13 cellular contexts compared by ENCODE assay signal in the genomic region with DNA sequence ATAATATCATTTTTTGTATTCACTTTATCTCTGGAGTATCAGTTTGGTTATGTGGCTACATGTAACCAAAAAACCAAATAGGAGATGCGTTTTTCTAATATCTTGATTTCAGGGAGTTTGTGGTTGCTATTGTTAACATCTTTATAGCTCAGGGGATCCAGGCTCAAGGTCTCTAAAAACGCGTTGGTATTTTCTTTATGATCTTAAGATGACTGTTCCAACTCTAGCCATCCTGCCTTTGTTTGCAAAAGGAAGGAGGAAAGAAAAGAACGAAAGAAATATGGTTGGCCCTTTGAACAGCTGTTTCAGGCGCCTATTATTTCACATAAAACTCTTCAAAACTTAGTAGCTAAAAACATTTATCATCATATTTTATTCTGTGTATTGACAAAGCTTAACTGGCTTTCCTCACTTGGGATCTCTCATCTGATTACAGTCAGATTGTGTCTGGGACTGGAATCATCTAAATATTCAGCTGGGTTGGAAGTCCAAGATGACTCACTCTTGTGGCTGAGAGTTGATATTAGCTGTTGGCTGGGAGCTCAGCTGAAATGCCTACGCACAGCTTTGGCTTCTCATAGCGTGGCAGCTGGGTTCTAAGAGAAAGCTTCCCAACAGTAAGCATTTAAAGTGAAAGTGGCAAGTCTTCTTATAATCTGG.
DNase-seq lines count a peak whose midpoint lies in the region; ATAC-seq, FAIRE-seq and TF ChIP-seq lines count a peak whose summit lies in the region.
"Had no signal": no experiment of that assay in that cellular context is flagged by ENCODE, and none has a peak within 500 bp of the region (broad histone marks: within the 10 kb centered on the region; RNA-seq: fewer than 3 reads in every experiment).

No MANE protein-coding gene starts in this region.

- H2AFZ ChIP-seq in ACC112 (ENCODE audit: low read length, unreplicated experiment), result peak overlapping the region; percentile 87
- no peak overlapping the region for H2AFZ ChIP-seq in HepG2 (ENCODE audit: low read length)

- POLR2A ChIA-PET in HepG2 (lab: Yijun Ruan, JAX), result no interaction called here

- peak overlapping the region; percentile 37 for H3K4me2 ChIP-seq in HepG2 (ENCODE audit: low read depth, low read length)

- no peak for TF ChIP-seq CTCF in chondrocyte (IDR thresholded peaks at IDR 0.05)
- no peak for TF ChIP-seq CTCF in HepG2 (CRISPR knock-in tag; IDR thresholded peaks at IDR 0.05)

- TF ChIP-seq EP300 in HepG2 (IDR thresholded peaks at IDR 0.05; ENCODE audit: low read depth in 2 of 2, low read length in 2 of 2) (no peak), HepG2 (CRISPR knock-in tag; IDR thresholded peaks at IDR 0.05; ENCODE audit: borderline replicate concordance) (no peak)

- H4K20me1 ChIP-seq in HepG2 (ENCODE audit: insufficient read depth, low read length), result no peaks in the 10 kb centered on the region

- no peaks in the 10 kb centered on the region for H3K9me3 ChIP-seq in HepG2 (ENCODE audit: low read length)
- H3K9me3 ChIP-seq: right lobe of liver had no signal

- H3K4me3 ChIP-seq in ACC112 (ENCODE audit: low read depth, low read length) (peak overlapping the region; percentile 66), HepG2 (replicated peaks in 1 of 3; ENCODE audit: insufficient read depth in 1 of 3, low read depth in 2 of 3, low read length in 3 of 3) (no peak overlapping the region)
- H3K4me3 ChIP-seq: right lobe of liver had no signal

- H3K79me2 ChIP-seq in ACC112 (ENCODE audit: control insufficient read depth, insufficient read depth, low read length, unreplicated experiment) (no peaks in the 10 kb centered on the region), HepG2 (ENCODE audit: insufficient read depth, low read length) (no peaks in the 10 kb centered on the region)

- no peaks in the 10 kb centered on the region for H3K9me3 Mint-ChIP-seq in chondrocyte (ENCODE audit: low read depth)
- H3K9me3 Mint-ChIP-seq: WTC11 had no signal

- in situ Hi-C loops in HepG2 (cut with HindIII; ENCODE audit: extremely low pct_ligation_motif_present, low pct_unique_long_range_greater_than_20kb), result no loop called here

- peak overlapping the region; percentile 90 for H3K27ac Mint-ChIP-seq in chondrocyte (ENCODE audit: unreplicated experiment)
- H3K27ac Mint-ChIP-seq: WTC11 had no signal

- no peaks in the 10 kb centered on the region for H3K36me3 Mint-ChIP-seq in chondrocyte (ENCODE audit: low read depth)
- H3K36me3 Mint-ChIP-seq: WTC11 had no signal

- peak; percentile 98 for ATAC-seq in HepG2
- no peak for ATAC-seq in GM18498 (IDR thresholded peaks at IDR 0.05; ENCODE audit: unreplicated experiment)
- ATAC-seq: WTC11 had no signal

- FAIRE-seq in HepG2 (lab: Jason Lieb, UNC), result no peak

- peaks cover 16% of the 10 kb centered on the region for H3K4me1 ChIP-seq in ACC112 (ENCODE audit: control insufficient read depth, insufficient read depth, low read length, unreplicated experiment)
- peaks cover 4% of the 10 kb centered on the region; the same call in 1 of the 2 replicates for H3K4me1 ChIP-seq in HepG2 (ENCODE audit: insufficient read depth, low read length)
- H3K4me1 ChIP-seq: right lobe of liver had no signal

- H3K4me3 Mint-ChIP-seq in chondrocyte (ENCODE audit: unreplicated experiment), result peak overlapping the region; percentile 42
- H3K4me3 Mint-ChIP-seq: WTC11 had no signal

- DNase-seq in M059J (ENCODE audit: low read depth) (peak; percentile 90), chondrocyte (ENCODE audit: low spot score) (no peak), HepG2 (ENCODE audit: low spot score) (peak; percentile 53), DMS153 treated with DMSO at 0.1 percent for 48 hours (lab: John Stamatoyannopoulos, UW; ENCODE audit: unreplicated experiment) (no peak), SHP77 (lab: John Stamatoyannopoulos, UW) (no peak)
- DNase-seq in activated CD4-positive, CD25-positive, alpha-beta regulatory T cell (lab: John Stamatoyannopoulos, UW), result no peak
- DNase-seq: effector CD8-positive, alpha-beta T cell; GOT3; NCI-H1092; right lobe of liver had no signal

- CTCF ChIA-PET in HepG2 (lab: Yijun Ruan, JAX; ENCODE audit: low intra/inter-chr PET ratio, low total read pairs), result no interaction called here

- peaks cover under 1% of the 10 kb centered on the region for H3K27me3 Mint-ChIP-seq in chondrocyte (ENCODE audit: low read depth)

- intact Hi-C loops in HepG2 (cut with micrococcal nuclease; ENCODE audit: unreplicated experiment), result no loop called here

- H3K36me3 ChIP-seq in ACC112 (ENCODE audit: insufficient read depth, low read length) (no peaks in the 10 kb centered on the region), HepG2 (replicated peaks in 1 of 2; ENCODE audit: control insufficient read depth in 1 of 2, insufficient read depth in 2 of 2, low read length in 2 of 2) (no peaks in the 10 kb centered on the region)
- H3K36me3 ChIP-seq: right lobe of liver had no signal

- TF ChIP-seq RAD21 in HepG2 (CRISPR knock-in tag; IDR thresholded peaks at IDR 0.05), result no peak

- H3K4me1 Mint-ChIP-seq in chondrocyte (ENCODE audit: low read depth), result peaks cover 30% of the 10 kb centered on the region
- H3K4me1 Mint-ChIP-seq: WTC11 had no signal

- no peak for TF ChIP-seq POLR2A in HepG2 (IDR thresholded peaks at IDR 0.05; ENCODE audit: insufficient read depth in 1 of 2, low read depth in 2 of 2, low read length in 2 of 2)

- 26% methylated on average over 7 of the region's 7 CpGs for WGBS in HepG2 (ENCODE audit: low lambda C conversion rate)

- no TSS peak for BruUV-seq in HepG2 (replicated peaks; lab: Mats Ljungman, UMichigan)

- peak overlapping the region; percentile 78 for H3K27ac ChIP-seq in ACC112 (ENCODE audit: low read depth, low read length)
- no peak overlapping the region for H3K27ac ChIP-seq in HepG2 (ENCODE audit: extremely low read length, insufficient read depth, low read length)
- H3K27ac ChIP-seq: right lobe of liver had no signal

- H3K27me3 ChIP-seq in ACC112 (ENCODE audit: insufficient read depth, low read length) (no peaks in the 10 kb centered on the region), HepG2 (ENCODE audit: control insufficient read depth in 1 of 2, insufficient read depth in 2 of 2, low read length in 2 of 2) (no peaks in the 10 kb centered on the region)
- H3K27me3 ChIP-seq: right lobe of liver had no signal

- no peak overlapping the region for H3K9ac ChIP-seq in HepG2 (ENCODE audit: insufficient read depth, low read depth, low read length)

TF ChIP-seq in HepG2, 621 proteins besides CTCF, POLR2A, EP300 and RAD21 (continues in another document):
- TF ChIP-seq, protein P1, sequence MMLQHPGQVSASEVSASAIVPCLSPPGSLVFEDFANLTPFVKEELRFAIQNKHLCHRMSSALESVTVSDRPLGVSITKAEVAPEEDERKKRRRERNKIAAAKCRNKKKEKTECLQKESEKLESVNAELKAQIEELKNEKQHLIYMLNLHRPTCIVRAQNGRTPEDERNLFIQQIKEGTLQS (CRISPR knock-in tag; IDR thresholded peaks at IDR 0.05), result no peak
- TF ChIP-seq, protein P2, sequence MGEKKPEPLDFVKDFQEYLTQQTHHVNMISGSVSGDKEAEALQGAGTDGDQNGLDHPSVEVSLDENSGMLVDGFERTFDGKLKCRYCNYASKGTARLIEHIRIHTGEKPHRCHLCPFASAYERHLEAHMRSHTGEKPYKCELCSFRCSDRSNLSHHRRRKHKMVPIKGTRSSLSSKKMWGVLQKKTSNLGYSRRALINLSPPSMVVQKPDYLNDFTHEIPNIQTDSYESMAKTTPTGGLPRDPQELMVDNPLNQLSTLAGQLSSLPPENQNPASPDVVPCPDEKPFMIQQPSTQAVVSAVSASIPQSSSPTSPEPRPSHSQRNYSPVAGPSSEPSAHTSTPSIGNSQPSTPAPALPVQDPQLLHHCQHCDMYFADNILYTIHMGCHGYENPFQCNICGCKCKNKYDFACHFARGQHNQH (CRISPR knock-in tag; IDR thresholded peaks at IDR 0.05), result no peak
- TF ChIP-seq JUND (CRISPR knock-in tag; IDR thresholded peaks at IDR 0.05), result 0 out of 2 replicates have a peak, but pooled peaks have one; percentile 35
- no peak for TF ChIP-seq HDAC2 (CRISPR knock-in tag; IDR thresholded peaks at IDR 0.05)
- no peak for TF ChIP-seq ZNF160 (CRISPR knock-in tag; IDR thresholded peaks at IDR 0.05)
- TF ChIP-seq CREB1 (IDR thresholded peaks at IDR 0.05), result no peak
- no peak for TF ChIP-seq CREB1 (CRISPR knock-in tag; IDR thresholded peaks at IDR 0.05)
- peak; percentile 51; the same call in 1 of the 2 replicates for TF ChIP-seq FOSL1 (CRISPR knock-in tag; IDR thresholded peaks at IDR 0.05; ENCODE audit: borderline replicate concordance)
- no peak for TF ChIP-seq ZMYM3 (CRISPR knock-in tag; IDR thresholded peaks at IDR 0.05)

Comparison
In these comparisons a context has a peak if more than half of its experiments do, and no peak if none do; other contexts are left out.
1. DNase-seq: peak in M059J (single experiment) and HepG2 (single experiment); none in chondrocyte (single experiment), DMS153 treated with DMSO at 0.1 percent for 48 hours (single experiment), activated CD4-positive, CD25-positive, alpha-beta regulatory T cell (0 of 4) and SHP77 (0 of 2).